In genomic region chr22:30891443-30891755, GRCh38 we compare ENCODE assay signal across 13 cellular contexts.
DNase-seq lines count a peak whose midpoint lies in the region; ATAC-seq and TF ChIP-seq lines count a peak whose summit lies in the region.
"Had no signal": no experiment of that assay in that cellular context is flagged by ENCODE, and none has a peak within 500 bp of the region (broad histone marks: within the 10 kb centered on the region; RNA-seq: fewer than 3 reads in every experiment).

No MANE protein-coding gene starts in this region.

- peak overlapping the region; percentile 70 for H4K8ac ChIP-seq in neuronal stem cell (ENCODE audit: low read depth, low read length)

- H3K4me1 ChIP-seq in neuronal stem cell (ENCODE audit: control insufficient read depth in 2 of 2, insufficient read depth in 1 of 2, low read depth in 1 of 2, low read length in 2 of 2) (no peaks in the 10 kb centered on the region), prostate gland (replicated peaks) (no peaks in the 10 kb centered on the region)
- H3K4me1 ChIP-seq: BE2C, SJCRH30 had no signal

- no peak overlapping the region for H3K9ac ChIP-seq in neuronal stem cell (ENCODE audit: low read depth, low read length, poor library complexity)
- H3K9ac ChIP-seq: KMS-11 had no signal

- no peak overlapping the region for H2AFZ ChIP-seq in neuronal stem cell (ENCODE audit: low read length)

- H3K27me3 ChIP-seq in neuronal stem cell (ENCODE audit: control insufficient read depth in 3 of 3, insufficient read depth in 3 of 3, low read depth in 1 of 3, low read length in 3 of 3): no peaks in the 10 kb centered on the region
- no peaks in the 10 kb centered on the region for H3K27me3 ChIP-seq in prostate gland (replicated peaks; ENCODE audit: insufficient read depth)
- no peaks in the 10 kb centered on the region for H3K27me3 ChIP-seq in WERI-Rb-1 (ENCODE audit: insufficient read depth, low read depth, severe bottlenecking)
- H3K27me3 ChIP-seq: BE2C, SJCRH30 had no signal

- H3K4me3 ChIP-seq in neuronal stem cell (ENCODE audit: low read length in 2 of 2) (no peak overlapping the region), prostate gland (no peak overlapping the region), foreskin fibroblast (ENCODE audit: low read depth in 1 of 2, low read length in 2 of 2) (no peak overlapping the region), WERI-Rb-1 (ENCODE audit: low read depth, low read length) (no peak overlapping the region)
- H3K4me3 ChIP-seq: SJCRH30 had no signal

- DNase-seq in stimulated activated naive CD8-positive, alpha-beta T cell treated with anti-CD3 and anti-CD28 coated beads, Interleukin-15, amount 100 ng/mL, for 72 hours: no peak
- no peak for DNase-seq in stimulated activated naive CD8-positive, alpha-beta T cell treated with anti-CD3 and anti-CD28 coated beads, Interleukin-15, Interleukin-2, amounts not matched to agents 100 U/mL and 50 U/mL, for 24 hours
- DNase-seq in ecto neural progenitor cell (ENCODE audit: low spot score) (peak; percentile 41), neuronal stem cell (ENCODE audit: low spot score) (no peak), prostate gland (ENCODE audit: low spot score) (no peak), foreskin fibroblast (no peak), WERI-Rb-1 (no peak)
- DNase-seq: BE2C, NCI-H1105 treated with DMSO at 0.1 percent for 48 hours, NCI-H187 treated with DMSO at 0.1 percent for 48 hours, NCI-H510A, SJCRH30 had no signal

- no peaks in the 10 kb centered on the region for H3K79me1 ChIP-seq in neuronal stem cell (ENCODE audit: low read depth, low read length)

- no peak overlapping the region for H4K91ac ChIP-seq in neuronal stem cell (ENCODE audit: low read depth, low read length, poor library complexity)

- peak overlapping the region; percentile 96 for H2BK15ac ChIP-seq in neuronal stem cell (ENCODE audit: low read length)

- H3K27me3 Mint-ChIP-seq in stimulated activated naive CD8-positive, alpha-beta T cell treated with anti-CD3 and anti-CD28 coated beads, Interleukin-15, amount 100 ng/mL, for 72 hours: no peaks in the 10 kb centered on the region

- no peak overlapping the region for H3K4me3 Mint-ChIP-seq in stimulated activated naive CD8-positive, alpha-beta T cell treated with anti-CD3 and anti-CD28 coated beads, Interleukin-15, amount 100 ng/mL, for 72 hours

- no peak overlapping the region for H2AK5ac ChIP-seq in neuronal stem cell (ENCODE audit: low read depth, low read length)

- H3K36me3 ChIP-seq in neuronal stem cell (replicated peaks in 1 of 2; ENCODE audit: control insufficient read depth in 2 of 2, insufficient read depth in 2 of 2, low read length in 2 of 2) (peaks cover 0 to 9% of the 10 kb centered on the region in 2 donors), prostate gland (no peaks in the 10 kb centered on the region), WERI-Rb-1 (peaks cover 71% of the 10 kb centered on the region)
- H3K36me3 ChIP-seq: BE2C, SJCRH30 had no signal

- no peak for TF ChIP-seq POLR2A in prostate gland (IDR thresholded peaks at IDR 0.05)

- no peaks in the 10 kb centered on the region for H3K9me3 Mint-ChIP-seq in stimulated activated naive CD8-positive, alpha-beta T cell treated with anti-CD3 and anti-CD28 coated beads, Interleukin-15, amount 100 ng/mL, for 72 hours

- intact Hi-C loops in prostate gland (cut with DNase I): no loop called here

- no peak overlapping the region for H2BK12ac ChIP-seq in neuronal stem cell (ENCODE audit: low read length)

- TF ChIP-seq CTCF in prostate gland (IDR thresholded peaks at IDR 0.05) (no peak), foreskin fibroblast (IDR thresholded peaks at IDR 0.05; ENCODE audit: low read depth, low read length) (no peak), WERI-Rb-1 (IDR thresholded peaks at IDR 0.05; ENCODE audit: low read depth, low read length) (no peak)

- no peak overlapping the region for H2BK120ac ChIP-seq in neuronal stem cell (ENCODE audit: low read depth, low read length)

- no CpG with 5 or more reads among the region's 8 CpGs for WGBS in neuronal stem cell (ENCODE audit: extremely low coverage in 2 of 2, insufficient read length in 2 of 2, insufficient replicate concordance in 1 of 2), 2 donors
- WGBS in prostate gland: 89% methylated on average over 8 of the region's 8 CpGs

- no peak overlapping the region for H3K4me2 ChIP-seq in neuronal stem cell (ENCODE audit: insufficient read depth, low read length, poor library complexity, severe bottlenecking)
- H3K4me2 ChIP-seq: KMS-11 had no signal

- no peak overlapping the region for H3K4ac ChIP-seq in neuronal stem cell (ENCODE audit: low read length)

- H2BK5ac ChIP-seq in neuronal stem cell (ENCODE audit: low read length): no peak overlapping the region

- H3K14ac ChIP-seq in neuronal stem cell (ENCODE audit: low read length): no peak overlapping the region

- no peak overlapping the region for H3K27ac ChIP-seq in neuronal stem cell (replicated peaks; ENCODE audit: low read length)
- H3K27ac ChIP-seq in prostate gland: no peak overlapping the region
- H3K27ac ChIP-seq in WERI-Rb-1: no peak overlapping the region
- H3K27ac ChIP-seq: KMS-11, SJCRH30 had no signal

- peaks cover 32% of the 10 kb centered on the region for H3K4me1 Mint-ChIP-seq in stimulated activated naive CD8-positive, alpha-beta T cell treated with anti-CD3 and anti-CD28 coated beads, Interleukin-15, amount 100 ng/mL, for 72 hours

- peak overlapping the region; percentile 18 for H3K23ac ChIP-seq in neuronal stem cell (ENCODE audit: low read depth, low read length, poor library complexity)

- H3K18ac ChIP-seq in neuronal stem cell (ENCODE audit: low read length): no peak overlapping the region

- peak overlapping the region; percentile 59 to 64 for H3K27ac Mint-ChIP-seq in stimulated activated naive CD8-positive, alpha-beta T cell treated with anti-CD3 and anti-CD28 coated beads, Interleukin-15, amount 100 ng/mL, for 72 hours

- ATAC-seq in stimulated activated naive CD8-positive, alpha-beta T cell treated with anti-CD3 and anti-CD28 coated beads, Interleukin-15, amount 100 ng/mL, for 72 hours: no peak
- ATAC-seq in stimulated activated naive CD8-positive, alpha-beta T cell treated with anti-CD3 and anti-CD28 coated beads, Interleukin-15, Interleukin-2, amounts not matched to agents 100 U/mL and 50 U/mL, for 24 hours: no peak

- no peaks in the 10 kb centered on the region for H3K9me3 ChIP-seq in neuronal stem cell (replicated peaks in 1 of 2; ENCODE audit: control insufficient read depth in 2 of 2, insufficient read depth in 1 of 2, low read depth in 1 of 2, low read length in 2 of 2)
- no peaks in the 10 kb centered on the region for H3K9me3 ChIP-seq in prostate gland
- H3K9me3 ChIP-seq in WERI-Rb-1 (ENCODE audit: severe bottlenecking): no peaks in the 10 kb centered on the region
- H3K9me3 ChIP-seq: BE2C, SJCRH30 had no signal
